Comparison of ENCODE assay signal across 18 cellular contexts in the genomic region with DNA sequence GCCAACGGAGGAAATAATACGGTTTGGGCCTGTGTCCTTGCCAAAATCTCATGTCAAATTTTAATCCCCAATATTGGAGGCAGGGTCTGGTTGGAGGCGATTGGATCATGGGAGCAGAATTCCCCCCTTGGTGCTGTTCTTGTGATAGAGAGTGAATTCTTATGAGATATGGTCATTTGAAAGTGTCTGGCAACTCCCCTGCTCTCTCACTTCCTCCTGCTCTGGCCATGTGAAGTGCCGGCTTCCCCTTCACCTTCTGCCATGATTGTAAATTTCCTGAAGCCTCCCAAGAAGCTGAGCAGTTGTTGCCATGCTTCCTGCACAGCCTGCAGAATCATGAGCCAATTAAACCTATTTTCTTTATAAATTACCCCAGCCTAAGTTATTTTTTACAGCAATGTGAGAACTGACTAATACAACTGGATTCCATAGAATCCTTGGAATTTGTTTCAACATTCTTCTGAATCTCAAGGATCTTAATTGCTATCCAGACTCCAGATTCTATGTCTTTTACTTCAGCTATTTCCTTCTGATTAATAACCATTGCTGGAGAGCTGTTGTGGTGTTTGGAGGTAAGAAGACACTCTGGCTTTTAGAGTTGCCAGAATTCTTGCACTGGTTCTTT.
DNase-seq lines count a peak whose midpoint lies in the region.
"Had no signal": no experiment of that assay in that cellular context is flagged by ENCODE, and none has a peak within 500 bp of the region (broad histone marks: within the 10 kb centered on the region; RNA-seq: fewer than 3 reads in every experiment).

No MANE protein-coding gene starts in this region.

- in situ Hi-C loops in GM23248 (cut with MboI): no loop called here

- H3K27ac ChIP-seq in GM23248 (peak overlapping the region; percentile 29; the same call in 1 of the 2 replicates), SJSA1 (peak overlapping the region; percentile 69)
- H3K27ac ChIP-seq: testis had no signal

- peak overlapping the region; percentile 29 for H3K4me2 ChIP-seq in GM23248 (ENCODE audit: unreplicated experiment)

- H3K4me1 ChIP-seq in GM23248 (ENCODE audit: insufficient read depth) (peaks cover 19% of the 10 kb centered on the region), SJSA1 (replicated peaks) (peaks cover 19% of the 10 kb centered on the region)
- H3K4me1 ChIP-seq: testis had no signal

- no peak overlapping the region; the same call in 1 of the 2 replicates for H3K4me3 ChIP-seq in GM23248
- no peak overlapping the region for H3K4me3 ChIP-seq in SJSA1
- H3K4me3 ChIP-seq: testis had no signal

- H3K27me3 ChIP-seq in GM23248 (replicated peaks; ENCODE audit: insufficient read depth): no peaks in the 10 kb centered on the region
- H3K27me3 ChIP-seq in SJSA1 (replicated peaks): no peaks in the 10 kb centered on the region
- H3K27me3 ChIP-seq: testis had no signal

- no peak overlapping the region for H3K27ac Mint-ChIP-seq in activated CD4-positive, alpha-beta memory T cell treated with anti-CD3 and anti-CD28 coated beads, Interleukin-2, amount 10 ng/mL, durations not matched to agents 7 days and 5 days
- H3K27ac Mint-ChIP-seq: activated CD8-positive, alpha-beta memory T cell treated with anti-CD3 and anti-CD28 coated beads, Interleukin-2, amount 10 ng/mL, durations not matched to agents 7 days and 5 days; activated naive CD4-positive, alpha-beta T cell treated with anti-CD3 and anti-CD28 coated beads for 36 hours; IgD-negative memory B cell; memory B cell had no signal

- DNase-seq in GM23248 (peak; percentile 58), SJSA1 (ENCODE audit: low read depth in 1 of 2, low spot score in 2 of 2) (peak in 1 of 2 experiments; percentile 50), fibroblast of peridontal ligament (ENCODE audit: extremely low read depth) (peak; percentile 16), renal cortical epithelial cell (ENCODE audit: low read depth) (peak; percentile 97), NCI-H1436 treated with DMSO at 0.1 percent for 48 hours (lab: John Stamatoyannopoulos, UW) (no peak)
- no peak for DNase-seq in activated CD4-positive, alpha-beta memory T cell treated with anti-CD3 and anti-CD28 coated beads, Interleukin-2, amount 10 ng/mL, durations not matched to agents 7 days and 5 days
- no peak for DNase-seq in stimulated activated CD4-positive, alpha-beta T cell treated with anti-CD3 and anti-CD28 coated beads, Interleukin-2, amount 100 ng/mL, for 24 hours
- DNase-seq in activated CD4-positive, alpha-beta T cell treated with anti-CD3 and anti-CD28 coated beads for 48 hours: no peak
- DNase-seq: activated CD8-positive, alpha-beta memory T cell treated with anti-CD3 and anti-CD28 coated beads, Interleukin-2, amount 10 ng/mL, durations not matched to agents 7 days and 5 days; activated naive CD4-positive, alpha-beta T cell treated with anti-CD3 and anti-CD28 coated beads for 36 hours; Calu3; NCI-H187 treated with DMSO at 0.1 percent for 48 hours; SHP77; stimulated activated CD4-positive, alpha-beta T cell treated with anti-CD3 and anti-CD28 coated beads, Interleukin-15, amount 100 ng/mL, for 24 hours; testis had no signal

- no peak overlapping the region for H3K9ac ChIP-seq in GM23248

- H4K20me1 ChIP-seq in GM23248 (ENCODE audit: insufficient read depth): no peaks in the 10 kb centered on the region

- no peaks in the 10 kb centered on the region for H3K27me3 Mint-ChIP-seq in activated CD4-positive, alpha-beta memory T cell treated with anti-CD3 and anti-CD28 coated beads, Interleukin-2, amount 10 ng/mL, durations not matched to agents 7 days and 5 days
- H3K27me3 Mint-ChIP-seq: activated CD8-positive, alpha-beta memory T cell treated with anti-CD3 and anti-CD28 coated beads, Interleukin-2, amount 10 ng/mL, durations not matched to agents 7 days and 5 days; central memory CD8-positive, alpha-beta T cell; IgD-negative memory B cell; memory B cell had no signal

- CTCF ChIA-PET in activated CD4-positive, alpha-beta memory T cell treated with anti-CD3 and anti-CD28 coated beads, Interleukin-2, amount 10 ng/mL, durations not matched to agents 7 days and 5 days (lab: Charles Lee): no interaction called here

- peak overlapping the region; percentile 67 for H2AFZ ChIP-seq in GM23248

- H3K4me3 Mint-ChIP-seq in activated CD4-positive, alpha-beta memory T cell treated with anti-CD3 and anti-CD28 coated beads, Interleukin-2, amount 10 ng/mL, durations not matched to agents 7 days and 5 days: no peak overlapping the region
- H3K4me3 Mint-ChIP-seq: activated CD8-positive, alpha-beta memory T cell treated with anti-CD3 and anti-CD28 coated beads, Interleukin-2, amount 10 ng/mL, durations not matched to agents 7 days and 5 days; activated naive CD4-positive, alpha-beta T cell treated with anti-CD3 and anti-CD28 coated beads for 36 hours; central memory CD8-positive, alpha-beta T cell; IgD-negative memory B cell; memory B cell had no signal

- no peaks in the 10 kb centered on the region for H3K36me3 Mint-ChIP-seq in activated CD4-positive, alpha-beta memory T cell treated with anti-CD3 and anti-CD28 coated beads, Interleukin-2, amount 10 ng/mL, durations not matched to agents 7 days and 5 days (ENCODE audit: low read depth)
- H3K36me3 Mint-ChIP-seq: activated CD8-positive, alpha-beta memory T cell treated with anti-CD3 and anti-CD28 coated beads, Interleukin-2, amount 10 ng/mL, durations not matched to agents 7 days and 5 days; IgD-negative memory B cell; memory B cell had no signal

- POLR2A ChIA-PET in activated CD4-positive, alpha-beta memory T cell treated with anti-CD3 and anti-CD28 coated beads, Interleukin-2, amount 10 ng/mL, durations not matched to agents 7 days and 5 days (lab: Charles Lee): no interaction called here

- H3K9me2 ChIP-seq in GM23248 (ENCODE audit: insufficient read depth): no peaks in the 10 kb centered on the region

- 41 to 42% methylated on average over 4 of the region's 4 CpGs for WGBS in GM23248 (ENCODE audit: low coverage in 1 of 2, low lambda C conversion rate in 2 of 2, missing lambda C conversion rate in 2 of 2), 2 experiments

- H3K36me3 ChIP-seq in GM23248 (ENCODE audit: low read depth) (no peaks in the 10 kb centered on the region), SJSA1 (no peaks in the 10 kb centered on the region)

- H3F3A ChIP-seq in GM23248 (ENCODE audit: insufficient read depth): peaks cover 16% of the 10 kb centered on the region

- peaks cover 3% of the 10 kb centered on the region for H3K9me3 Mint-ChIP-seq in activated CD4-positive, alpha-beta memory T cell treated with anti-CD3 and anti-CD28 coated beads, Interleukin-2, amount 10 ng/mL, durations not matched to agents 7 days and 5 days
- H3K9me3 Mint-ChIP-seq: IgD-negative memory B cell had no signal

- no peaks in the 10 kb centered on the region for H3K4me1 Mint-ChIP-seq in activated CD4-positive, alpha-beta memory T cell treated with anti-CD3 and anti-CD28 coated beads, Interleukin-2, amount 10 ng/mL, durations not matched to agents 7 days and 5 days
- H3K4me1 Mint-ChIP-seq: activated CD8-positive, alpha-beta memory T cell treated with anti-CD3 and anti-CD28 coated beads, Interleukin-2, amount 10 ng/mL, durations not matched to agents 7 days and 5 days; central memory CD8-positive, alpha-beta T cell; IgD-negative memory B cell; memory B cell had no signal

- no peaks in the 10 kb centered on the region for H3K79me2 ChIP-seq in GM23248 (ENCODE audit: insufficient read depth)

- no peaks in the 10 kb centered on the region for H3K9me3 ChIP-seq in GM23248 (ENCODE audit: low read depth)
- peaks cover 3% of the 10 kb centered on the region; the same call in 1 of the 2 replicates for H3K9me3 ChIP-seq in SJSA1 (replicated peaks)
- H3K9me3 ChIP-seq: testis had no signal

Comparison
In these comparisons a context has a peak if more than half of its experiments do, and no peak if none do; other contexts are left out.
1. DNase-seq: peak in GM23248 (single experiment), fibroblast of peridontal ligament (single experiment) and renal cortical epithelial cell (single experiment); none in activated CD4-positive, alpha-beta memory T cell treated with anti-CD3 and anti-CD28 coated beads, Interleukin-2, amount 10 ng/mL, durations not matched to agents 7 days and 5 days (single experiment), stimulated activated CD4-positive, alpha-beta T cell treated with anti-CD3 and anti-CD28 coated beads, Interleukin-2, amount 100 ng/mL, for 24 hours (0 of 2), activated CD4-positive, alpha-beta T cell treated with anti-CD3 and anti-CD28 coated beads for 48 hours (single experiment) and NCI-H1436 treated with DMSO at 0.1 percent for 48 hours (single experiment).